15 cellular contexts compared by ENCODE assay signal in the genomic region with DNA sequence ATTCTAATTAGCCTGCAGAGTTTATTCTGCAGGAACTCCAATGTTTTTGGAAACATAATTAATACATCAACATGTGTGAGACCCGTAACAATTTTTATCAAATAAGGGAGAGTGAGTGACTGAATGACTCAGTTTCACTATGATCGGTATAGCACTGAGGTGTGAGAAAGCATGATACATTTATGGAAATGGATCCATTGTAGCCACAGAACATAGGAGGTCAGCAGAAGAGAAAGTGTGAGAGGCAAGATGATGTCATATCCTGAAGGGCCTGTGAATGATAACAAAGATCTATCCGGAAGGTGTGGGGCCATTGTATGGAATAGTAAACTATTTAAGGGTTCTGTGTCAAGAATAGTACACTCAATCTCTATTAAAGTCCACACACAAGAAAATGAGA.
A peak's percentile ranks its signal among the peaks of the same experiment; 100 is the strongest.
DNase-seq lines count a peak whose midpoint lies in the region; ATAC-seq, FAIRE-seq and TF ChIP-seq lines count a peak whose summit lies in the region.
"Had no signal": no experiment of that assay in that cellular context is flagged by ENCODE, and none has a peak within 500 bp of the region (broad histone marks: within the 10 kb centered on the region; RNA-seq: fewer than 3 reads in every experiment).

No MANE protein-coding gene starts in this region.

- intact Hi-C loops in stomach (cut with DNase I; ENCODE audit: low total_unique reads): no loop called here

- no peaks in the 10 kb centered on the region for H3K4me1 ChIP-seq in stomach
- H3K4me1 ChIP-seq: parathyroid adenoma had no signal

- DNase-seq in GM10248 (ENCODE audit: extremely low spot score): peak; percentile 28
- DNase-seq in GM19239 (ENCODE audit: insufficient read length, low spot score): peak; percentile 6
- DNase-seq in hypothalamus (lab: John Stamatoyannopoulos, UW): no peak
- DNase-seq in G401 (ENCODE audit: low spot score): no peak
- no peak for DNase-seq in stomach
- no peak for DNase-seq in HTR-8/SVneo (ENCODE audit: insufficient read length, low spot score)
- DNase-seq: activated CD4-positive, alpha-beta memory T cell treated with anti-CD3 and anti-CD28 coated beads for 36 hours; KBM-7; stimulated activated CD4-positive, alpha-beta T cell treated with anti-CD3 and anti-CD28 coated beads, Interleukin-4, amount 100 ng/mL, for 24 hours had no signal

- in situ Hi-C loops in G401 (cut with HindIII; ENCODE audit: low sequenced_read_pairs): no loop called here

- H3K27ac ChIP-seq in stomach: no peak overlapping the region
- H3K27ac ChIP-seq: epithelial cell of prostate, parathyroid adenoma, SK-N-MC had no signal

- no peaks in the 10 kb centered on the region for H3K36me3 ChIP-seq in stomach

- POLR2A ChIA-PET in GM10248 (lab: Yijun Ruan, JAX): no interaction called here

- H3K9me3 ChIP-seq in stomach: no peaks in the 10 kb centered on the region

- peak; percentile 78 for FAIRE-seq in GM19239 (lab: Jason Lieb, UNC)
- FAIRE-seq in HTR-8/SVneo (lab: Jason Lieb, UNC): no peak
- FAIRE-seq: urothelium cell line had no signal

- CTCF ChIA-PET in GM10248 (lab: Yijun Ruan, JAX): interaction anchor here (1.0 kb wide), 1 partner anchor 14 kb away, joined by 3 read pairs; no protein-coding TSS in a partner anchor

- ATAC-seq in HG02759 (IDR thresholded peaks at IDR 0.05; ENCODE audit: unreplicated experiment) (peak; percentile 88), HG03520 (IDR thresholded peaks at IDR 0.05; ENCODE audit: unreplicated experiment) (peak; percentile 96)

- H3K4me3 ChIP-seq in stomach: no peak overlapping the region
- H3K4me3 ChIP-seq: SK-N-MC had no signal

- TF ChIP-seq EP300 in stomach (IDR thresholded peaks at IDR 0.05): no peak

- TF ChIP-seq CTCF in GM10248 (IDR thresholded peaks at IDR 0.05; ENCODE audit: control extremely low read depth, extremely low read depth, low read depth, missing control alignments) (no peak), stomach (IDR thresholded peaks at IDR 0.05) (no peak)

- WGBS in stomach, 5 donors: 56 to 88% (median 72%) methylated on average over 3 of the region's 3 CpGs

- no peak for TF ChIP-seq POLR2A in stomach (IDR thresholded peaks at IDR 0.05)

- no peaks in the 10 kb centered on the region for H3K27me3 ChIP-seq in stomach

Comparison
In these comparisons a context has a peak if more than half of its experiments do, and no peak if none do; other contexts are left out.
1. DNase-seq: peak in GM10248 (single experiment) and GM19239 (single experiment); none in hypothalamus (0 of 51), G401 (single experiment), stomach (single experiment) and HTR-8/SVneo (single experiment).